ENCODE assay signal across 25 cellular contexts in genomic region chr3:177946965-177947364, GRCh38.
DNase-seq lines count a peak whose midpoint lies in the region; TF ChIP-seq lines count a peak whose summit lies in the region.
"Had no signal": no experiment of that assay in that cellular context is flagged by ENCODE, and none has a peak within 500 bp of the region (broad histone marks: within the 10 kb centered on the region; RNA-seq: fewer than 3 reads in every experiment).

No MANE protein-coding gene starts in this region.

- H3K27me3 ChIP-seq in parathyroid adenoma (ENCODE audit: control insufficient read depth, insufficient read depth, low read length): no peaks in the 10 kb centered on the region
- H3K27me3 ChIP-seq: ascending aorta, dorsolateral prefrontal cortex, upper lobe of left lung had no signal

- H3K4me3 ChIP-seq in SK-N-MC: peak overlapping the region; percentile 52
- H3K4me3 ChIP-seq in parathyroid adenoma (ENCODE audit: low read depth, low read length): no peak overlapping the region
- H3K4me3 ChIP-seq: ascending aorta, dorsolateral prefrontal cortex, GM23338, lower lobe of right lung, upper lobe of left lung had no signal

- no peaks in the 10 kb centered on the region for H3K79me2 ChIP-seq in parathyroid adenoma

- H3K9me3 ChIP-seq in SK-N-MC (ENCODE audit: low read depth, low read length): no peaks in the 10 kb centered on the region
- no peaks in the 10 kb centered on the region for H3K9me3 ChIP-seq in parathyroid adenoma (ENCODE audit: control insufficient read depth, low read length)
- H3K9me3 ChIP-seq: ascending aorta, lower lobe of right lung, upper lobe of left lung had no signal

- H3K36me3 ChIP-seq in SK-N-MC (ENCODE audit: insufficient read depth, low read length) (no peaks in the 10 kb centered on the region), parathyroid adenoma (ENCODE audit: control insufficient read depth, insufficient read depth, low read length) (no peaks in the 10 kb centered on the region)
- H3K36me3 ChIP-seq: ascending aorta, lower lobe of right lung, upper lobe of left lung had no signal

- peak; percentile 2 for DNase-seq in CD1c-positive myeloid dendritic cell (ENCODE audit: extremely low spot score)
- DNase-seq in SK-N-MC (ENCODE audit: low read depth, low spot score): peak; percentile 80
- peak; percentile 36 for DNase-seq in fibroblast of the conjunctiva (ENCODE audit: low read depth)
- no peak for DNase-seq in NCI-H748 treated with DMSO at 0.1 percent for 48 hours (lab: John Stamatoyannopoulos, UW)
- no peak for DNase-seq in NCI-H510A (lab: John Stamatoyannopoulos, UW)
- DNase-seq in type B pancreatic cell (ENCODE audit: extremely low spot score, unreplicated experiment): no peak
- no peak for DNase-seq in central memory CD4-positive, alpha-beta T cell
- DNase-seq: activated CD4-positive, alpha-beta T cell treated with anti-CD3 and anti-CD28 coated beads, Interleukin-2, amount 10 ng/mL, durations not matched to agents 7 days and 5 days; activated CD8-positive, alpha-beta memory T cell treated with anti-CD3 and anti-CD28 coated beads, Interleukin-2, amount 10 ng/mL, durations not matched to agents 7 days and 5 days; dorsolateral prefrontal cortex; lower lobe of right lung; NCI-H1694 treated with DMSO at 0.1 percent for 48 hours; NCI-H2171 treated with DMSO at 0.1 percent for 48 hours; NCI-H774; upper lobe of left lung had no signal

- peaks cover 4% of the 10 kb centered on the region for H3K9me3 Mint-ChIP-seq in type B pancreatic cell
- H3K9me3 Mint-ChIP-seq: central memory CD8-positive, alpha-beta T cell; GM23338 had no signal

- TF ChIP-seq CTCF in parathyroid adenoma (IDR thresholded peaks at IDR 0.05) (no peak), type B pancreatic cell (conservative IDR thresholded peaks at IDR 0.05) (no peak)

- no peaks in the 10 kb centered on the region for H3K4me1 ChIP-seq in parathyroid adenoma
- H3K4me1 ChIP-seq: lower lobe of right lung had no signal

- no peaks in the 10 kb centered on the region for H3K4me1 Mint-ChIP-seq in type B pancreatic cell (ENCODE audit: unreplicated experiment)

- H3K27ac Mint-ChIP-seq in type B pancreatic cell: no peak overlapping the region
- H3K27ac Mint-ChIP-seq: activated CD4-positive, alpha-beta T cell treated with anti-CD3 and anti-CD28 coated beads, Interleukin-2, amount 10 ng/mL, durations not matched to agents 7 days and 5 days; activated CD8-positive, alpha-beta memory T cell treated with anti-CD3 and anti-CD28 coated beads, Interleukin-2, amount 10 ng/mL, durations not matched to agents 7 days and 5 days; activated naive CD4-positive, alpha-beta T cell treated with anti-CD3 and anti-CD28 coated beads, Interleukin-2, amount 50 U/mL, for 24 hours; B cell; GM23338; T-helper 2 cell treated with Interferon-gamma antibody and Interleukin-4, amounts not matched to agents 5 μg/mL and 100 μg/mL, for 36 hours had no signal

- H3K27ac ChIP-seq in SK-N-MC (peak overlapping the region; percentile 81), parathyroid adenoma (no peak overlapping the region)
- H3K27ac ChIP-seq: ascending aorta, dorsolateral prefrontal cortex, epithelial cell of prostate, KMS-11, lower lobe of right lung, RWPE1, upper lobe of left lung had no signal

- no peak overlapping the region for H3K4me3 Mint-ChIP-seq in type B pancreatic cell
- H3K4me3 Mint-ChIP-seq: activated CD4-positive, alpha-beta T cell treated with anti-CD3 and anti-CD28 coated beads, Interleukin-2, amount 10 ng/mL, durations not matched to agents 7 days and 5 days; activated CD8-positive, alpha-beta memory T cell treated with anti-CD3 and anti-CD28 coated beads, Interleukin-2, amount 10 ng/mL, durations not matched to agents 7 days and 5 days; activated naive CD4-positive, alpha-beta T cell treated with anti-CD3 and anti-CD28 coated beads, Interleukin-2, amount 50 U/mL, for 24 hours; B cell; central memory CD8-positive, alpha-beta T cell; GM23338; T-helper 2 cell treated with Interferon-gamma antibody and Interleukin-4, amounts not matched to agents 5 μg/mL and 100 μg/mL, for 36 hours had no signal

- no peaks in the 10 kb centered on the region for H3K27me3 Mint-ChIP-seq in type B pancreatic cell
- H3K27me3 Mint-ChIP-seq: activated CD4-positive, alpha-beta T cell treated with anti-CD3 and anti-CD28 coated beads, Interleukin-2, amount 10 ng/mL, durations not matched to agents 7 days and 5 days; activated CD8-positive, alpha-beta memory T cell treated with anti-CD3 and anti-CD28 coated beads, Interleukin-2, amount 10 ng/mL, durations not matched to agents 7 days and 5 days; activated naive CD4-positive, alpha-beta T cell treated with anti-CD3 and anti-CD28 coated beads, Interleukin-2, amount 50 U/mL, for 24 hours; B cell; central memory CD8-positive, alpha-beta T cell had no signal

- peaks cover 3% of the 10 kb centered on the region for H3K36me3 Mint-ChIP-seq in type B pancreatic cell

- H2AFZ ChIP-seq in parathyroid adenoma: peak overlapping the region; percentile 30
- H2AFZ ChIP-seq: GM23338 had no signal

- H3K4me2 ChIP-seq in parathyroid adenoma (ENCODE audit: low read length): no peak overlapping the region
- H3K4me2 ChIP-seq: GM23338, KMS-11 had no signal

- H3K9ac ChIP-seq in SK-N-MC (ENCODE audit: insufficient read length) (no peak overlapping the region), parathyroid adenoma (no peak overlapping the region)
- H3K9ac ChIP-seq: KMS-11 had no signal

Comparison
In these comparisons a context has a peak if more than half of its experiments do, and no peak if none do; other contexts are left out.
1. DNase-seq: peak in CD1c-positive myeloid dendritic cell (single experiment), SK-N-MC (single experiment) and fibroblast of the conjunctiva (single experiment); none in NCI-H748 treated with DMSO at 0.1 percent for 48 hours (single experiment), NCI-H510A (single experiment), type B pancreatic cell (single experiment) and central memory CD4-positive, alpha-beta T cell (single experiment).